16 cellular contexts compared by ENCODE assay signal in the genomic region with DNA sequence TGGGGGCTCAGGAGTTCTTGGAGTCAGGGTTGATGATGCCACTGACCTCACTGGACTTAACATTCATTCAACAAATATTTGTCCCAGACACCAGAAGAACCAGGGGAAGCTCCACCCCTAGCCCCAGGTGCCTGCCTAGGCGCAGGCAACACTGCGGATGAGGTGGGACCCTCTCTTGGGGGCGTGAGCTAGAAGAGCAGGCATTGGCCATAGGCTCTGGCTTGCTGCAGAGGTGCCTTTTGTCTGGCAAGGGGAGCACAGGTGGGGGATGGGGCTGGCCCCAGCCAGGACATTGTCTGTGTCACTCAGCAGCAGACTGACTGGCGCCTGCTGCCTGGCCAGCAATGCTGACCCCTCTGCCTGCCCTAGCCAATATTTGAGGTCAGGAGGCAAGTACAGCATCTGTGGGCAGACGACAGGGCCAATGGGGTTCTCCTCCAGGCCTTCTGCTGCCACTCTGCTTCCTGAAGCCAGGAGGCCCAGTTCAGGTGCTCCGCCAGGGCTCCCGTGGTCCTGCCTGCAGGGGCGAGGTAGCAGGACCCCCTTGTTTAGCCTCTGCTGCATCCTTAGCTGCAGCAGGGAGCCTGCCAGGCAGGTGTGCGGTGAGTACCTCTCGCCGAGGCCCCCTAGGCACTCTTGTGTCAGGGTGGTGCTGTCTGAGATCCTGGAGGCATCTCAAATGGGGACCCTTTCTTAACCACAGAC. TPM values are rescaled to one million over a fixed set of nuclear protein-coding genes. Genes with fewer than 3 reads are reported as not detected.
DNase-seq lines count a peak whose midpoint lies in the region; ATAC-seq and TF ChIP-seq lines count a peak whose summit lies in the region.
"Had no signal": no experiment of that assay in that cellular context is flagged by ENCODE, and none has a peak within 500 bp of the region (broad histone marks: within the 10 kb centered on the region; RNA-seq: fewer than 3 reads in every experiment).

No MANE protein-coding gene starts in this region.

- H2AFZ ChIP-seq in IMR-90 (replicated peaks; ENCODE audit: low read length, poor library complexity) = no peak overlapping the region

- dilution Hi-C loops in IMR-90 (cut with HindIII; ENCODE audit: low sequenced_read_pairs, unreplicated experiment) = no loop called here

- H2BK15ac ChIP-seq in IMR-90 (ENCODE audit: low read depth, low read length) = no peak overlapping the region

- H3K9me3 Mint-ChIP-seq in mesothelial cell of epicardium = no peaks in the 10 kb centered on the region
- H3K9me3 Mint-ChIP-seq: IgD-negative memory B cell had no signal

- H3K36me3 ChIP-seq in IMR-90 (ENCODE audit: control insufficient read depth, insufficient read depth, low read length) = no peaks in the 10 kb centered on the region
- H3K36me3 ChIP-seq in lower lobe of right lung = no peaks in the 10 kb centered on the region
- no peaks in the 10 kb centered on the region for H3K36me3 ChIP-seq in spleen

- ATAC-seq in IMR-90 (ENCODE audit: low read depth) = no peak
- peak; percentile 12 to 16 for ATAC-seq in left cardiac atrium
- no peak for ATAC-seq in lower lobe of right lung
- ATAC-seq: PC-3 had no signal

- no peaks in the 10 kb centered on the region for H3K9me3 ChIP-seq in IMR-90 (ENCODE audit: control insufficient read depth, insufficient read depth, low read length)
- H3K9me3 ChIP-seq in lower lobe of right lung = no peaks in the 10 kb centered on the region
- H3K9me3 ChIP-seq in spleen = peaks cover 0 to 7% (median 0%) of the 10 kb centered on the region in 8 donors

- no peak overlapping the region for H3K27ac Mint-ChIP-seq in mesothelial cell of epicardium
- H3K27ac Mint-ChIP-seq: IgD-negative memory B cell had no signal

- CTCF ChIA-PET in IMR-90 (lab: Yijun Ruan, JAX) = no interaction called here

- H3K27ac ChIP-seq in IMR-90 (ENCODE audit: insufficient read depth, low read length) (no peak overlapping the region), lower lobe of right lung (no peak overlapping the region), spleen (no peak overlapping the region)

- no peak overlapping the region for H3K56ac ChIP-seq in IMR-90 (ENCODE audit: extremely low read depth, insufficient read depth, low read length)

- H4K8ac ChIP-seq in IMR-90 (ENCODE audit: low read depth in 2 of 2, low read length in 2 of 2) = no peak overlapping the region

- no peak overlapping the region for H3K4me3 Mint-ChIP-seq in mesothelial cell of epicardium
- H3K4me3 Mint-ChIP-seq: IgD-negative memory B cell had no signal

- H2BK20ac ChIP-seq in IMR-90 (ENCODE audit: low read depth, low read length) = no peak overlapping the region

- no peak overlapping the region; the same call in 1 of the 2 replicates for H3K14ac ChIP-seq in IMR-90 (replicated peaks; ENCODE audit: low read depth, low read length)

- TF ChIP-seq POLR2A in IMR-90 (IDR thresholded peaks at IDR 0.05; ENCODE audit: low read depth, low read length) = no peak
- no peak for TF ChIP-seq POLR2A in spleen (IDR thresholded peaks at IDR 0.05)

- peaks cover 2% of the 10 kb centered on the region; the same call in 1 of the 2 replicates for H3K27me3 ChIP-seq in IMR-90 (ENCODE audit: control insufficient read depth, insufficient read depth, low read length)
- no peaks in the 10 kb centered on the region for H3K27me3 ChIP-seq in lower lobe of right lung (ENCODE audit: low read depth)
- H3K27me3 ChIP-seq in spleen (replicated peaks in 1 of 7) = no peaks in the 10 kb centered on the region

- no peak overlapping the region; the same call in 1 of the 2 replicates for H2BK120ac ChIP-seq in IMR-90 (ENCODE audit: low read depth, low read length)

- H2AK9ac ChIP-seq in IMR-90 (replicated peaks; ENCODE audit: low read depth, low read length, poor library complexity) = peak overlapping the region; percentile 45

- no peaks in the 10 kb centered on the region for H3K79me1 ChIP-seq in IMR-90 (ENCODE audit: low read depth in 1 of 2, low read length in 2 of 2)

- no peak overlapping the region for H3K9ac ChIP-seq in IMR-90 (ENCODE audit: low read depth, low read length)

- H3K9me1 ChIP-seq in IMR-90 (ENCODE audit: insufficient read depth, low read length) = no peaks in the 10 kb centered on the region

- no peak overlapping the region for H4K91ac ChIP-seq in IMR-90 (ENCODE audit: insufficient read depth, low read depth, low read length)

- H3K36me3 Mint-ChIP-seq in mesothelial cell of epicardium = no peaks in the 10 kb centered on the region
- H3K36me3 Mint-ChIP-seq: IgD-negative memory B cell had no signal

- BruUV-seq in IMR-90 (replicated peaks; lab: Mats Ljungman, UMichigan) = no TSS peak

- no peak overlapping the region for H3K23ac ChIP-seq in IMR-90 (ENCODE audit: low read depth, low read length)

- peaks cover 1% of the 10 kb centered on the region; the same call in 1 of the 2 replicates for H3K4me1 ChIP-seq in IMR-90 (ENCODE audit: control insufficient read depth, insufficient read depth, low read length)
- H3K4me1 ChIP-seq in lower lobe of right lung = peaks cover 5% of the 10 kb centered on the region
- no peaks in the 10 kb centered on the region for H3K4me1 ChIP-seq in spleen

- WGBS in IMR-90 (ENCODE audit: extremely low coverage in 2 of 2, insufficient read length in 1 of 2), 2 experiments = 89% methylated on average over 5 of the region's 11 CpGs; no CpG with 5 or more reads in 1 of the 2 experiments
- 85 to 100% (median 89%) methylated on average over 4 to 11 of the region's 11 CpGs for WGBS in spleen, 5 donors

- in situ Hi-C loops in IMR-90 (cut with MboI; ENCODE audit: low sequenced_read_pairs) = no loop called here

- H3K4me3 ChIP-seq in IMR-90 (ENCODE audit: insufficient read depth, low read depth, low read length) (no peak overlapping the region), lower lobe of right lung (no peak overlapping the region), spleen (no peak overlapping the region)

- H4K5ac ChIP-seq in IMR-90 (ENCODE audit: low read depth, low read length) = no peak overlapping the region

- DNase-seq in IMR-90 (no peak), left cardiac atrium (peak; percentile 20), lower lobe of right lung (peak; percentile 28), spleen (peak; percentile 51), mesothelial cell of epicardium (ENCODE audit: low spot score in 2 of 2, unreplicated experiment in 2 of 2) (no peak), cerebellum (ENCODE audit: low spot score) (no peak)
- DNase-seq in activated CD4-positive, alpha-beta T cell treated with anti-CD3 and anti-CD28 coated beads, Interleukin-2, amount 50 U/mL, for 4 hours = no peak
- DNase-seq: COR-L47, Kasumi-1, NCI-H1105, NCI-H1694 treated with DMSO at 0.1 percent for 48 hours, NCI-H2171, NCI-H446 treated with DMSO at 0.1 percent for 48 hours, PC-3 had no signal

- no peaks in the 10 kb centered on the region for H3K27me3 Mint-ChIP-seq in mesothelial cell of epicardium (ENCODE audit: low read depth)

- H2AK5ac ChIP-seq in IMR-90 (ENCODE audit: low read depth, low read length) = no peak overlapping the region; the same call in 1 of the 2 replicates

- H3K18ac ChIP-seq in IMR-90 (ENCODE audit: low read depth, low read length) = no peak overlapping the region

- POLR2A ChIA-PET in IMR-90 (lab: Charles Lee; ENCODE audit: unreplicated experiment) = no interaction called here

- H3K4me1 Mint-ChIP-seq in mesothelial cell of epicardium = no peaks in the 10 kb centered on the region
- H3K4me1 Mint-ChIP-seq: IgD-negative memory B cell had no signal

- no peak for TF ChIP-seq RAD21 in IMR-90 (IDR thresholded peaks at IDR 0.05; ENCODE audit: low read length)

- H3K4me2 ChIP-seq in IMR-90 (ENCODE audit: low read depth, low read length) = no peak overlapping the region

- TF ChIP-seq CTCF in IMR-90 (conservative IDR thresholded peaks at IDR 0.05; ENCODE audit: low read depth, low read length) (no peak), lower lobe of right lung (IDR thresholded peaks at IDR 0.05) (no peak), spleen (IDR thresholded peaks at IDR 0.05 in 8 of 11, conservative IDR thresholded peaks at IDR 0.05 in 3 of 11) (no peak), mesothelial cell of epicardium (IDR thresholded peaks at IDR 0.05; ENCODE audit: unreplicated experiment) (no peak)

- H4K20me1 ChIP-seq in IMR-90 (ENCODE audit: insufficient read depth, low read length) = no peaks in the 10 kb centered on the region

- intact Hi-C loops in IMR-90 (cut with micrococcal nuclease) = no loop called here
- intact Hi-C loops in left cardiac atrium (cut with DNase I) = no loop called here
- intact Hi-C loops in lower lobe of right lung (cut with DNase I) = no loop called here
- intact Hi-C loops in spleen (cut with DNase I; ENCODE audit: low total_unique reads) = no loop called here

- no peak overlapping the region for H2BK5ac ChIP-seq in IMR-90 (ENCODE audit: low read depth, low read length, poor library complexity, severe bottlenecking)

- H3K4ac ChIP-seq in IMR-90 (ENCODE audit: low read depth, low read length) = no peak overlapping the region

TF ChIP-seq in IMR-90, 13 proteins besides CTCF, POLR2A, EP300 and RAD21 (continues in another document):
- TF ChIP-seq BHLHE40 (IDR thresholded peaks at IDR 0.05; ENCODE audit: low read depth, low read length) (no peak), MAFK (IDR thresholded peaks at IDR 0.05; ENCODE audit: low read depth, low read length) (no peak), CHD1 (IDR thresholded peaks at IDR 0.05; ENCODE audit: low read depth, low read length) (no peak), SMC3 (IDR thresholded peaks at IDR 0.05; ENCODE audit: low read depth, low read length) (no peak), RCOR1 (IDR thresholded peaks at IDR 0.05; ENCODE audit: insufficient replicate concordance, low read length) (no peak), CEBPB (IDR thresholded peaks at IDR 0.05; ENCODE audit: low read depth, low read length) (no peak), RFX5 (IDR thresholded peaks at IDR 0.05; ENCODE audit: low read depth, low read length) (no peak), MXI1 (IDR thresholded peaks at IDR 0.05; ENCODE audit: borderline replicate concordance, low read depth, low read length) (no peak), FOS (IDR thresholded peaks at IDR 0.05; ENCODE audit: low read depth, low read length) (no peak)
- TF ChIP-seq, protein P1, sequence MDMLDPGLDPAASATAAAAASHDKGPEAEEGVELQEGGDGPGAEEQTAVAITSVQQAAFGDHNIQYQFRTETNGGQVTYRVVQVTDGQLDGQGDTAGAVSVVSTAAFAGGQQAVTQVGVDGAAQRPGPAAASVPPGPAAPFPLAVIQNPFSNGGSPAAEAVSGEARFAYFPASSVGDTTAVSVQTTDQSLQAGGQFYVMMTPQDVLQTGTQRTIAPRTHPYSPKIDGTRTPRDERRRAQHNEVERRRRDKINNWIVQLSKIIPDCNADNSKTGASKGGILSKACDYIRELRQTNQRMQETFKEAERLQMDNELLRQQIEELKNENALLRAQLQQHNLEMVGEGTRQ (IDR thresholded peaks at IDR 0.05; ENCODE audit: low read depth, low read length) = no peak

RNA-seq across cellular contexts. Expression of a gene that starts 4.0 kb away (rescaled TPM):
- total RNA-seq in IMR-90 (2012; rRNA removed) (not detected in 2 replicates), left cardiac atrium (under 1 TPM in 1 of 2 donors, not detected in 1; 0.06 TPM), lower lobe of right lung (not detected), spleen (not detected), mesothelial cell of epicardium (not detected in 3 replicates), cerebellum (not detected)
- polyA plus RNA-seq in IMR-90 (2012; rRNA removed) (not detected in 2 replicates), spleen (not detected)
- not detected in 2 replicates for polyA plus RNA-seq in IMR-90 (2012; cell fraction: cytosol; rRNA removed)
- not detected in 2 replicates for polyA plus RNA-seq in IMR-90 (2012; cell fraction: nucleus; rRNA removed; ENCODE audit: low replicate concordance)
- total RNA-seq: H4, PC-3 had no signal
- polyA plus RNA-seq: IgD-negative memory B cell had no signal

Comparison
In these comparisons a context has a peak if more than half of its experiments do, and no peak if none do; other contexts are left out.
1. ATAC-seq: peak in left cardiac atrium (2 of 2); none in IMR-90 (single experiment) and lower lobe of right lung (0 of 2).
2. DNase-seq: peak in left cardiac atrium (single experiment), lower lobe of right lung (single experiment) and spleen (single experiment); none in IMR-90 (single experiment), mesothelial cell of epicardium (0 of 2), cerebellum (single experiment) and activated CD4-positive, alpha-beta T cell treated with anti-CD3 and anti-CD28 coated beads, Interleukin-2, amount 50 U/mL, for 4 hours (0 of 2).